In the genomic region with DNA sequence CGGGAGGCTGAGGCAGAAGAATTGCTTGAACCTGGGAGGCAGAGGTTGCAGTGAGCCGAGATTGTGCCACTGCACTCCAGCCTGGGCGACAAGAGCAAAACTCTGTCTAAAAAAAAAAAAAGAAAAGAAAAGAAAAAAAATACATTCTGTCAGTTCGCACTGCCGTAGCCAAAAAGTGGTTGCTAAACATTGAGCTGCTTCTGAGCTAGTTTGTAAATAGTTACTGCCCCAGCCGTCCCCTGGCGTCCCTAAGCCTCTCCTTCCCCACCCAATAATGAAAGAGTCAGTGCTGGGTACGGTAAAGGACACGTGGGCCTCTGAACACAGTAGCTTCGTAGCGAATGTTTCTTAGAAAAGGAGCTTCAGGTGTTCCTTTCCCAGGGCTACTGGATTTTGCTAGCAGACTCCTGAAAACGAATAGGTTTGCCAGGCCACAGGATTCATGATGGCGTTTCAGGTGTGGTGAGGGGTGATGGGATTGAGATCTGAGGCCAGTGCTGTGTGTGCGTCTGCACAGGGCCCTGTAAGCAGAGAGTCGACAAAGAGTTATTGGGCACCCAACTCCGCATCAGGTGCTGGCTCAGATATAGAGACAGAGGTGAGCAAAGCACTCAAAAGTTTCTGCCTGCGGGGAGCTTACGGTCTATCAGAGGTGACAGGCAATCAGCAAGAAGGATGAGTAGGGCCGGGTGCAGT, we compare ENCODE assay signal across 12 cellular contexts.
DNase-seq lines count a peak whose midpoint lies in the region; ATAC-seq, FAIRE-seq and TF ChIP-seq lines count a peak whose summit lies in the region.
"Had no signal": no experiment of that assay in that cellular context is flagged by ENCODE, and none has a peak within 500 bp of the region (broad histone marks: within the 10 kb centered on the region; RNA-seq: fewer than 3 reads in every experiment).

No MANE protein-coding gene starts in this region.

- CTCF ChIA-PET in GM12878 (lab: Yijun Ruan, JAX), result interaction anchor here (0.6 to 5.4 kb wide), 8 partner anchors 11 to 90 kb away, joined by 3 to 40 read pairs (median 4); no protein-coding TSS in a partner anchor

- peaks cover 23% of the 10 kb centered on the region for H3K36me3 ChIP-seq in CD4-positive, CD25-positive, alpha-beta regulatory T cell (ENCODE audit: control insufficient read depth, insufficient read depth, low read length)
- H3K36me3 ChIP-seq in GM12878 (ENCODE audit: control insufficient read depth in 2 of 2, insufficient read depth in 2 of 2, low read length in 1 of 2), result peaks cover 2 to 3% of the 10 kb centered on the region in 2 experiments; a peak in 2 of 4 replicates
- H3K36me3 ChIP-seq: ovary had no signal

- peak overlapping the region; percentile 40 for H3K4me2 ChIP-seq in GM12878 (ENCODE audit: control insufficient read depth, insufficient read depth)

- peaks cover 38% of the 10 kb centered on the region for H3K79me2 ChIP-seq in GM12878 (ENCODE audit: control insufficient read depth, insufficient read depth, low read length)

- intact Hi-C loops in GM12878 (cut with micrococcal nuclease; ENCODE audit: unreplicated experiment), result no loop called here

- H3K36me3 Mint-ChIP-seq in CD4-positive, CD25-positive, alpha-beta regulatory T cell, result peaks cover 44% of the 10 kb centered on the region

- no peak overlapping the region for H2AFZ ChIP-seq in GM12878 (ENCODE audit: control insufficient read depth, low read depth, low read length)

- no TSS peak for BruUV-seq in GM12878 (replicated peaks; lab: Mats Ljungman, UMichigan)

- peak; percentile 41 for FAIRE-seq in GM12891 (lab: Jason Lieb, UNC)
- FAIRE-seq in GM12878 (lab: Jason Lieb, UNC), result no peak
- FAIRE-seq: H1 had no signal

- peak overlapping the region; percentile 95 for H3K27ac ChIP-seq in CD4-positive, CD25-positive, alpha-beta regulatory T cell (ENCODE audit: insufficient read depth, low read length, poor library complexity, severe bottlenecking)
- 0 out of 2 replicates have a peak overlapping the region, but pooled peaks have one; percentile 2 for H3K27ac ChIP-seq in GM12878 (ENCODE audit: control insufficient read depth, insufficient read depth)
- peak overlapping the region in 7 of 21 experiments; percentile 25 to 91 (median 81) for H3K27ac ChIP-seq in skin epidermis
- H3K27ac ChIP-seq: ovary, RWPE1 had no signal

- no peaks in the 10 kb centered on the region for H3K27me3 ChIP-seq in CD4-positive, CD25-positive, alpha-beta regulatory T cell (ENCODE audit: control insufficient read depth, insufficient read depth, low read length)
- no peaks in the 10 kb centered on the region for H3K27me3 ChIP-seq in GM12878 (replicated peaks in 1 of 2; ENCODE audit: control insufficient read depth in 2 of 2, insufficient read depth in 2 of 2, low read length in 1 of 2)
- H3K27me3 ChIP-seq: ovary had no signal

- in situ Hi-C loops in GM12878 (cut with MboI), result no loop called here

- peak overlapping the region; percentile 94 for H3K4me3 ChIP-seq in CD4-positive, CD25-positive, alpha-beta regulatory T cell (ENCODE audit: low read depth, low read length)
- H3K4me3 ChIP-seq in GM12878 (peak overlapping the region; percentile 66; the same call in 1 of the 2 replicates), skin epidermis (peak overlapping the region in 6 of 7 experiments; percentile 1 to 42 (median 23))
- H3K4me3 ChIP-seq: ovary had no signal

- H3K4me3 Mint-ChIP-seq in CD4-positive, CD25-positive, alpha-beta regulatory T cell, result peak overlapping the region; percentile 98 to 100 (median 100)

- H3K9me3 ChIP-seq in CD4-positive, CD25-positive, alpha-beta regulatory T cell (ENCODE audit: control insufficient read depth in 2 of 2, low read length in 2 of 2), result no peaks in the 10 kb centered on the region
- H3K9me3 ChIP-seq in GM12878 (replicated peaks; ENCODE audit: control insufficient read depth, insufficient read depth, low read length), result no peaks in the 10 kb centered on the region
- H3K9me3 ChIP-seq: ovary had no signal

- RAD21 ChIA-PET in GM12878 (lab: Charles Lee; ENCODE audit: unreplicated experiment), result interaction anchor here (1.0 to 8.5 kb wide), 6 partner anchors 21 to 145 kb away, joined by 3 to 101 read pairs (median 34); no protein-coding TSS in a partner anchor

- peak overlapping the region; percentile 98 to 100 (median 99) for H3K27ac Mint-ChIP-seq in CD4-positive, CD25-positive, alpha-beta regulatory T cell

- TF ChIP-seq POLR2A in GM12891 (IDR thresholded peaks at IDR 0.05; ENCODE audit: low read depth, low read length) (no peak), GM12878 (IDR thresholded peaks at IDR 0.05; ENCODE audit: low read depth, low read length) (no peak)

- H3K9ac ChIP-seq in GM12878 (ENCODE audit: control insufficient read depth, insufficient read depth, low read length), result peak overlapping the region; percentile 15; the same call in 1 of the 2 replicates

- H4K20me1 ChIP-seq in GM12878 (ENCODE audit: control insufficient read depth, insufficient read depth), result no peaks in the 10 kb centered on the region

- POLR2A ChIA-PET in GM12878 (lab: Charles Lee), result interaction anchor here (0.6 to 4.1 kb wide), 4 partner anchors 9 to 543 kb away, joined by 3 to 25 read pairs (median 4); no protein-coding TSS in a partner anchor

- no peaks in the 10 kb centered on the region for H3K27me3 Mint-ChIP-seq in CD4-positive, CD25-positive, alpha-beta regulatory T cell

- DNase-seq in CD4-positive, CD25-positive, alpha-beta regulatory T cell, result peak in 2 of 3 donors; percentile 36 to 49
- DNase-seq in GM12891 (ENCODE audit: insufficient read length, low spot score) (no peak), GM12878 (ENCODE audit: low read depth, low spot score) (no peak)
- DNase-seq: NCI-H2029, NCI-H82, ovary had no signal

- H3K4me1 ChIP-seq in CD4-positive, CD25-positive, alpha-beta regulatory T cell (ENCODE audit: control insufficient read depth, insufficient read depth, low read length, poor library complexity, severe bottlenecking), result peaks cover 70% of the 10 kb centered on the region
- peaks cover 26% of the 10 kb centered on the region for H3K4me1 ChIP-seq in GM12878 (ENCODE audit: control insufficient read depth, insufficient read depth, low read length)

- peaks cover 4 to 71% (median 59%) of the 10 kb centered on the region in 4 donors for H3K4me1 Mint-ChIP-seq in CD4-positive, CD25-positive, alpha-beta regulatory T cell

- no peak for ATAC-seq in CD4-positive, CD25-positive, alpha-beta regulatory T cell (ENCODE audit: low read depth in 2 of 2)
- no peak for ATAC-seq in GM12878
- ATAC-seq in HG03045 (IDR thresholded peaks at IDR 0.05; ENCODE audit: unreplicated experiment), result no peak
- no peak for ATAC-seq in GM18909 (IDR thresholded peaks at IDR 0.05; ENCODE audit: poor library complexity, unreplicated experiment)
- ATAC-seq in HG03439 (IDR thresholded peaks at IDR 0.05; ENCODE audit: unreplicated experiment), result no peak

- SMC1A ChIA-PET in GM12878 (lab: Charles Lee; ENCODE audit: uncharacterized antibody, unreplicated experiment), result interaction anchor here (0.6 to 5.3 kb wide), 11 partner anchors 11 to 390 kb away, joined by 3 to 58 read pairs (median 4); no protein-coding TSS in a partner anchor

- no peak for TF ChIP-seq EP300 in GM12878 (IDR thresholded peaks at IDR 0.05; ENCODE audit: borderline replicate concordance in 1 of 2, control insufficient read depth in 1 of 2, low read depth in 2 of 2, low read length in 2 of 2)

- 87% methylated on average over 19 of the region's 19 CpGs for WGBS in GM12878 (ENCODE audit: insufficient coverage, insufficient replicate concordance, low lambda C conversion rate, missing lambda C conversion rate)

- no peak for TF ChIP-seq RAD21 in GM12878 (IDR thresholded peaks at IDR 0.05; ENCODE audit: insufficient read depth, low read depth, low read length)

- no peak for TF ChIP-seq CTCF in GM12878 (IDR thresholded peaks at IDR 0.05 in 2 of 3, conservative IDR thresholded peaks at IDR 0.05 in 1 of 3; ENCODE audit: control insufficient read depth in 2 of 3, extremely low read depth in 1 of 3, insufficient read depth in 1 of 3, low read depth in 3 of 3, low read length in 3 of 3)

- H3K9me3 Mint-ChIP-seq in CD4-positive, CD25-positive, alpha-beta regulatory T cell, result no peaks in the 10 kb centered on the region

TF ChIP-seq in GM12891, 5 proteins besides CTCF, POLR2A, EP300 and RAD21:
- TF ChIP-seq PAX5 (IDR thresholded peaks at IDR 0.05; ENCODE audit: insufficient read depth, low read length, severe bottlenecking), result no peak
- TF ChIP-seq SPI1 (IDR thresholded peaks at IDR 0.05; ENCODE audit: low read depth, low read length), result no peak
- no peak for TF ChIP-seq POLR2AphosphoS5 (IDR thresholded peaks at IDR 0.05; ENCODE audit: low read depth, low read length)
- no peak for TF ChIP-seq TAF1 (IDR thresholded peaks at IDR 0.05; ENCODE audit: low read depth, low read length)
- TF ChIP-seq POU2F2 (IDR thresholded peaks at IDR 0.05; ENCODE audit: low read depth, low read length), result no peak

TF ChIP-seq in GM12878, 131 proteins besides CTCF, POLR2A, EP300 and RAD21:
- no peak for TF ChIP-seq SPI1 (IDR thresholded peaks at IDR 0.05; ENCODE audit: borderline replicate concordance, insufficient read depth, low read depth, low read length)
- TF ChIP-seq, protein P1, sequence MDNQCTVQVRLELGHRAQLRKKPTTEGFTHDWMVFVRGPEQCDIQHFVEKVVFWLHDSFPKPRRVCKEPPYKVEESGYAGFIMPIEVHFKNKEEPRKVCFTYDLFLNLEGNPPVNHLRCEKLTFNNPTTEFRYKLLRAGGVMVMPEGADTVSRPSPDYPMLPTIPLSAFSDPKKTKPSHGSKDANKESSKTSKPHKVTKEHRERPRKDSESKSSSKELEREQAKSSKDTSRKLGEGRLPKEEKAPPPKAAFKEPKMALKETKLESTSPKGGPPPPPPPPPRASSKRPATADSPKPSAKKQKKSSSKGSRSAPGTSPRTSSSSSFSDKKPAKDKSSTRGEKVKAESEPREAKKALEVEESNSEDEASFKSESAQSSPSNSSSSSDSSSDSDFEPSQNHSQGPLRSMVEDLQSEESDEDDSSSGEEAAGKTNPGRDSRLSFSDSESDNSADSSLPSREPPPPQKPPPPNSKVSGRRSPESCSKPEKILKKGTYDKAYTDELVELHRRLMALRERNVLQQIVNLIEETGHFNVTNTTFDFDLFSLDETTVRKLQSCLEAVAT (IDR thresholded peaks at IDR 0.05), result peak; percentile 97
- TF ChIP-seq, protein P2, sequence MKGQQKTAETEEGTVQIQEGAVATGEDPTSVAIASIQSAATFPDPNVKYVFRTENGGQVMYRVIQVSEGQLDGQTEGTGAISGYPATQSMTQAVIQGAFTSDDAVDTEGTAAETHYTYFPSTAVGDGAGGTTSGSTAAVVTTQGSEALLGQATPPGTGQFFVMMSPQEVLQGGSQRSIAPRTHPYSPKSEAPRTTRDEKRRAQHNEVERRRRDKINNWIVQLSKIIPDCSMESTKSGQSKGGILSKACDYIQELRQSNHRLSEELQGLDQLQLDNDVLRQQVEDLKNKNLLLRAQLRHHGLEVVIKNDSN (IDR thresholded peaks at IDR 0.05; ENCODE audit: borderline replicate concordance, extremely low read length, insufficient read depth, low read depth, low read length), result no peak
- TF ChIP-seq BACH1 (IDR thresholded peaks at IDR 0.05; ENCODE audit: borderline replicate concordance), result 0 out of 2 replicates have a peak, but pooled peaks have one; percentile 43

Comparison
In these comparisons a context has a peak if more than half of its experiments do, and no peak if none do; other contexts are left out.
1. DNase-seq: peak in CD4-positive, CD25-positive, alpha-beta regulatory T cell (2 of 3); none in GM12891 (single experiment) and GM12878 (single experiment).
2. H3K4me3 ChIP-seq: peak in every context shown above with its lines; median percentile 94 in CD4-positive, CD25-positive, alpha-beta regulatory T cell; 66 in GM12878; 23 in skin epidermis.